Comparison of ENCODE assay signal across 21 cellular contexts in genomic region chr9:113138760-113139159, GRCh38.
"Had no signal": no experiment of that assay in that cellular context is flagged by ENCODE, and none has a peak within 500 bp of the region (broad histone marks: within the 10 kb centered on the region; RNA-seq: fewer than 3 reads in every experiment).

No MANE protein-coding gene starts in this region.

- H3K4me2 ChIP-seq: neural progenitor cell had no signal

- H3K9me3 ChIP-seq: lower lobe of right lung, neutrophil, right atrium auricular region, testis, thyroid gland, transverse colon, upper lobe of left lung, vagina had no signal

- H2AFZ ChIP-seq: neural progenitor cell had no signal

- H3K9ac ChIP-seq: neural progenitor cell had no signal

- H3K27ac ChIP-seq: left lung, lower lobe of right lung, neural progenitor cell, neutrophil, right atrium auricular region, sigmoid colon, testis, thyroid gland, transverse colon, upper lobe of left lung, vagina had no signal

- H3K4me1 ChIP-seq: left lung, lower lobe of right lung, neural progenitor cell, right atrium auricular region, sigmoid colon, spleen, testis, thyroid gland, transverse colon, upper lobe of left lung, vagina had no signal

- H3K4me3 ChIP-seq: left lung, lower lobe of right lung, neural progenitor cell, right atrium auricular region, sigmoid colon, spleen, testis, thyroid gland, transverse colon, upper lobe of left lung, vagina had no signal

- H3K27me3 ChIP-seq: neural progenitor cell, right atrium auricular region, sigmoid colon, spleen, testis, thyroid gland, upper lobe of left lung, vagina had no signal

- H3K36me3 ChIP-seq: left lung, lower lobe of right lung, neural progenitor cell, neutrophil, right atrium auricular region, sigmoid colon, spleen, thyroid gland, transverse colon, upper lobe of left lung, vagina had no signal

- DNase-seq: kidney glomerular epithelial cell; left colon; left lung; lower lobe of right lung; mammary epithelial cell; mesenchymal stem cell; naive thymus-derived CD8-positive, alpha-beta T cell; sigmoid colon; small intestine; spleen; stimulated activated CD4-positive, alpha-beta T cell treated with anti-CD3 and anti-CD28 coated beads, Interleukin-4, amount 100 ng/mL, for 24 hours; stimulated activated naive CD4-positive, alpha-beta T cell; thyroid gland; transverse colon; upper lobe of left lung had no signal

- ATAC-seq: left colon; left lung; lower lobe of right lung; naive thymus-derived CD8-positive, alpha-beta T cell; stimulated activated effector memory CD8-positive, alpha-beta T cell treated with anti-CD3 and anti-CD28 coated beads, Interleukin-12 subunit alpha, Interleukin-12 subunit beta, amount 100 ng/mL, for 72 hours had no signal
